In the genomic region with DNA sequence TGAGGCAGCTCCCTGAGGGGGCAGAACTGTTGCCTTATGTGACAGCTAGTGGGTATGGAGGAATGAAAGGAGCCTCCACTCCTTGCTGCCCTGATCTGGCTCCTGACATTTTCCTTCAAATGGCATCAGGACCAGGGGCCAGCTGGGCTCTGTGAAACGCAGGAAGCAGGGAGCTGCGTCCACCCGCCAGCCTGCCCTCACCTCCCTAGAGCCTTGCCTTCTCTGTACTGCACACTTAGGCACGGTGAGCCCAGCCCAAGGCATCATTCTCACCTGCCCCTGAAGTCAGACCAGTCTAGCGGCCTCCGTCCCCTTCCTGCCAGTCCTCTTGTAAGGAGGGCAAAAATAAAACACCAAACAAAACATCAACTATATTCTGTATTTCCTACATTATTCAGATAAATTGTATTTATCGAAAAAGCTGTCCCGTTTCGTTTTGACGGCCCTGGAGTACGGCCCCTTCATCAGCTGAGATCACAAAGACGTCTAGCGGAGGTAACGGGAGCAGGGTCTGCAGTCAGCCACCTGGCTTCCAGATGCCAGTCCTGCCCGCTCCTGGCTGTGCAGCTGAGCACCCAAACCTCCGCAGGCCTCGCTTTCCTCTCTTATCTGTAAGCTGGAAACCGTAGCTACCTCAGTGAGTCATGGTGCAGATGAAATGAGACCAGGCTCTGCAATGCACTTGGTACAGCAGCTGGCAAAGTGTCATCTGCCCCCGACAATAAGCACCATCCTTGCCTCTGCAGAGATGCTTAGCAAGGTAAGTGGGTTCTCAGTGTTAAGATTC, we compare ENCODE assay signal across 2 cellular contexts.
TF ChIP-seq lines count a peak whose summit lies in the region.

No MANE protein-coding gene starts in this region.

TF ChIP-seq in SK-N-SH treated with all-trans-retinoic acid at 6 μM for 48 hours, 23 proteins besides CTCF, POLR2A, EP300 and RAD21 (continued from another document):
- TF ChIP-seq, protein P1, sequence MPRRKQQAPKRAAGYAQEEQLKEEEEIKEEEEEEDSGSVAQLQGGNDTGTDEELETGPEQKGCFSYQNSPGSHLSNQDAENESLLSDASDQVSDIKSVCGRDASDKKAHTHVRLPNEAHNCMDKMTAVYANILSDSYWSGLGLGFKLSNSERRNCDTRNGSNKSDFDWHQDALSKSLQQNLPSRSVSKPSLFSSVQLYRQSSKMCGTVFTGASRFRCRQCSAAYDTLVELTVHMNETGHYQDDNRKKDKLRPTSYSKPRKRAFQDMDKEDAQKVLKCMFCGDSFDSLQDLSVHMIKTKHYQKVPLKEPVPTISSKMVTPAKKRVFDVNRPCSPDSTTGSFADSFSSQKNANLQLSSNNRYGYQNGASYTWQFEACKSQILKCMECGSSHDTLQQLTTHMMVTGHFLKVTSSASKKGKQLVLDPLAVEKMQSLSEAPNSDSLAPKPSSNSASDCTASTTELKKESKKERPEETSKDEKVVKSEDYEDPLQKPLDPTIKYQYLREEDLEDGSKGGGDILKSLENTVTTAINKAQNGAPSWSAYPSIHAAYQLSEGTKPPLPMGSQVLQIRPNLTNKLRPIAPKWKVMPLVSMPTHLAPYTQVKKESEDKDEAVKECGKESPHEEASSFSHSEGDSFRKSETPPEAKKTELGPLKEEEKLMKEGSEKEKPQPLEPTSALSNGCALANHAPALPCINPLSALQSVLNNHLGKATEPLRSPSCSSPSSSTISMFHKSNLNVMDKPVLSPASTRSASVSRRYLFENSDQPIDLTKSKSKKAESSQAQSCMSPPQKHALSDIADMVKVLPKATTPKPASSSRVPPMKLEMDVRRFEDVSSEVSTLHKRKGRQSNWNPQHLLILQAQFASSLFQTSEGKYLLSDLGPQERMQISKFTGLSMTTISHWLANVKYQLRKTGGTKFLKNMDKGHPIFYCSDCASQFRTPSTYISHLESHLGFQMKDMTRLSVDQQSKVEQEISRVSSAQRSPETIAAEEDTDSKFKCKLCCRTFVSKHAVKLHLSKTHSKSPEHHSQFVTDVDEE (CRISPR knock-in tag; IDR thresholded peaks at IDR 0.05), result no peak
- no peak for TF ChIP-seq ESRRG (CRISPR knock-in tag; IDR thresholded peaks at IDR 0.05)
- no peak for TF ChIP-seq ZFP3 (CRISPR knock-in tag; IDR thresholded peaks at IDR 0.05)

TF ChIP-seq in HepG2, 621 proteins besides CTCF, POLR2A, EP300 and RAD21 (continued from another document):
- TF ChIP-seq ARNTL (CRISPR knock-in tag; IDR thresholded peaks at IDR 0.05) (no peak), PTBP1 (IDR thresholded peaks at IDR 0.05; ENCODE audit: low read depth, low read length, poor library complexity, severe bottlenecking) (no peak), KLF9 (CRISPR knock-in tag; IDR thresholded peaks at IDR 0.05; ENCODE audit: low read depth) (no peak), ZNF878 (CRISPR knock-in tag; IDR thresholded peaks at IDR 0.05) (no peak), ATRX (CRISPR knock-in tag; IDR thresholded peaks at IDR 0.05; ENCODE audit: borderline replicate concordance) (no peak), POLR2AphosphoS5 (IDR thresholded peaks at IDR 0.05; ENCODE audit: low read depth, low read length) (no peak), HMG20A (CRISPR knock-in tag; IDR thresholded peaks at IDR 0.05; ENCODE audit: borderline replicate concordance) (no peak), KAT8 (CRISPR knock-in tag; IDR thresholded peaks at IDR 0.05) (no peak)
- TF ChIP-seq, protein P2, sequence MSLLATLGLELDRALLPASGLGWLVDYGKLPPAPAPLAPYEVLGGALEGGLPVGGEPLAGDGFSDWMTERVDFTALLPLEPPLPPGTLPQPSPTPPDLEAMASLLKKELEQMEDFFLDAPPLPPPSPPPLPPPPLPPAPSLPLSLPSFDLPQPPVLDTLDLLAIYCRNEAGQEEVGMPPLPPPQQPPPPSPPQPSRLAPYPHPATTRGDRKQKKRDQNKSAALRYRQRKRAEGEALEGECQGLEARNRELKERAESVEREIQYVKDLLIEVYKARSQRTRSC (CRISPR knock-in tag; IDR thresholded peaks at IDR 0.05; ENCODE audit: low read depth), result no peak
- TF ChIP-seq, protein P3, sequence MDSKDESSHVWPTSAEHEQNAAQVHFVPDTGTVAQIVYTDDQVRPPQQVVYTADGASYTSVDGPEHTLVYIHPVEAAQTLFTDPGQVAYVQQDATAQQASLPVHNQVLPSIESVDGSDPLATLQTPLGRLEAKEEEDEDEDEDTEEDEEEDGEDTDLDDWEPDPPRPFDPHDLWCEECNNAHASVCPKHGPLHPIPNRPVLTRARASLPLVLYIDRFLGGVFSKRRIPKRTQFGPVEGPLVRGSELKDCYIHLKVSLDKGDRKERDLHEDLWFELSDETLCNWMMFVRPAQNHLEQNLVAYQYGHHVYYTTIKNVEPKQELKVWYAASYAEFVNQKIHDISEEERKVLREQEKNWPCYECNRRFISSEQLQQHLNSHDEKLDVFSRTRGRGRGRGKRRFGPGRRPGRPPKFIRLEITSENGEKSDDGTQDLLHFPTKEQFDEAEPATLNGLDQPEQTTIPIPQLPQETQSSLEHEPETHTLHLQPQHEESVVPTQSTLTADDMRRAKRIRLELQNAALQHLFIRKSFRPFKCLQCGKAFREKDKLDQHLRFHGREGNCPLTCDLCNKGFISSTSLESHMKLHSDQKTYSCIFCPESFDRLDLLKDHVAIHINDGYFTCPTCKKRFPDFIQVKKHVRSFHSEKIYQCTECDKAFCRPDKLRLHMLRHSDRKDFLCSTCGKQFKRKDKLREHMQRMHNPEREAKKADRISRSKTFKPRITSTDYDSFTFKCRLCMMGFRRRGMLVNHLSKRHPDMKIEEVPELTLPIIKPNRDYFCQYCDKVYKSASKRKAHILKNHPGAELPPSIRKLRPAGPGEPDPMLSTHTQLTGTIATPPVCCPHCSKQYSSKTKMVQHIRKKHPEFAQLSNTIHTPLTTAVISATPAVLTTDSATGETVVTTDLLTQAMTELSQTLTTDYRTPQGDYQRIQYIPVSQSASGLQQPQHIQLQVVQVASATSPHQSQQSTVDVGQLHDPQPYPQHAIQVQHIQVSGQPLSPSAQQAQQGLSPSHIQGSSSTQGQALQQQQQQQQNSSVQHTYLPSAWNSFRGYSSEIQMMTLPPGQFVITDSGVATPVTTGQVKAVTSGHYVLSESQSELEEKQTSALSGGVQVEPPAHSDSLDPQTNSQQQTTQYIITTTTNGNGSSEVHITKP (CRISPR knock-in tag; IDR thresholded peaks at IDR 0.05; ENCODE audit: low read depth), result no peak
- TF ChIP-seq, protein P4, sequence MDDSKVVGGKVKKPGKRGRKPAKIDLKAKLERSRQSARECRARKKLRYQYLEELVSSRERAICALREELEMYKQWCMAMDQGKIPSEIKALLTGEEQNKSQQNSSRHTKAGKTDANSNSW (CRISPR knock-in tag; IDR thresholded peaks at IDR 0.05; ENCODE audit: borderline replicate concordance), result no peak
